ENCODE assay signal across 8 cellular contexts in the genomic region with DNA sequence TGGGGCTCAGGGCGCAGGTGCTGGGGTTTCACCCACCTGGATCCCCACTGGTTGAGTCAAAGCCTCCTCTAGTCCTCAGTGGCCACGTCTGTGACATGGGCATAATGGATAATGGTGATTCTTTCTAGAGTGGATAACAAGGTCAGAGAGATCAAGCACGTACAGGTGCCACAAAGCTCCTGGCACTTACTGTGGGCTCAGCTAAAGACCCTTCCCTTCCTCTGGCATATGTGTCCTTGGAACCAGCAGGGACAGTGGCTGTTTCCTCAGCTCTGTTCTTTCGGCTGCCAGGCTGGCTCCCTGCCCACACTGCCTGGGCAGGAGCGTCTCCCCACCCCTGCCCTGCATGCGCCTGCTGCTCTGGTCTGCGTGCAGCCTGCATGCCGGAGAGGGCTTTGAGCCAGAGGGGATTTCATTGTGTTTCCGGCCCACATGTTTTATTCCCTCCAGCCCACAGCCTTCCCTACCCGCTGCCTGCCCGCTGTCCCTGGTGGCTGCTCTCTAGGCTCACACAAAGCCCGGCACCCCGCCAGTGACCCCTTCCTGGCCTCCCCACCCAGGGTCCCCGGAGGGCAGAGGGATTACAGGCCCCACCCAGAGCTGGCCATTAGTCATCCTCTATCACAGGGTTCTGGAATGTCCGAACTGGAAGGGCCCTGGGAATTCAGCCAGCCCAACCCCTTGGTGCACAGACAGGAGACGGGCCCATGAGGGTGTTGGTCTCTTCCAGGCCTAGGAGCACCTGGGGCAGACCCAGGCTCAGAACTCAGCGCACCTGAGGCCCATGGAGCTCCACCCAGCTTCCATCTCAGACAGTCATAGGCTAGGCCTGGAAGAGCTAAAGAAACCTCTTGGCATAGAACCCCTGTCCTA. TPM values are rescaled to one million over a fixed set of nuclear protein-coding genes. Genes with fewer than 3 reads are reported as not detected.
DNase-seq lines count a peak whose midpoint lies in the region; ATAC-seq and TF ChIP-seq lines count a peak whose summit lies in the region.

No MANE protein-coding gene starts in this region.

- WGBS in gastroesophageal sphincter (ENCODE audit: low coverage in 1 of 2), 2 donors = 0% methylated on average over 4 of the region's 17 CpGs; no CpG with 5 or more reads in 1 of the 2 donors

- peaks cover 9% of the 10 kb centered on the region for H3K36me3 Mint-ChIP-seq in progenitor cell of endocrine pancreas (ENCODE audit: insufficient read depth)
- peaks cover 15 to 23% of the 10 kb centered on the region in 2 donors for H3K36me3 Mint-ChIP-seq in stimulated activated naive B cell treated with anti-CD40 and anti-IgM and Interleukin-4, amounts not matched to agents 10 μg/mL and 1 μg/mL and 100 μg/mL, for 72 hours
- H3K36me3 Mint-ChIP-seq in activated naive CD4-positive, alpha-beta T cell treated with anti-CD3 and anti-CD28 coated beads, Interleukin-2, amount 50 U/mL, for 72 hours = no peaks in the 10 kb centered on the region

- in situ Hi-C loops in SK-MEL-5 (cut with HindIII; ENCODE audit: low pct_unique_long_range_greater_than_20kb, low sequenced_read_pairs) = no loop called here

- TF ChIP-seq EP300 in gastroesophageal sphincter (IDR thresholded peaks at IDR 0.05) = no peak

- TF ChIP-seq CTCF in gastroesophageal sphincter (IDR thresholded peaks at IDR 0.05) (peak in 3 of 4 experiments; percentile 23 to 38 (median 30)), progenitor cell of endocrine pancreas (IDR thresholded peaks at IDR 0.05; ENCODE audit: unreplicated experiment) (no peak)

- TF ChIP-seq POLR2A in gastroesophageal sphincter (IDR thresholded peaks at IDR 0.05) = no peak

- no peaks in the 10 kb centered on the region for H3K27me3 ChIP-seq in gastroesophageal sphincter

- H3K4me3 Mint-ChIP-seq in progenitor cell of endocrine pancreas (ENCODE audit: low read depth) = no peak overlapping the region
- H3K4me3 Mint-ChIP-seq in stimulated activated naive B cell treated with anti-CD40 and anti-IgM and Interleukin-4, amounts not matched to agents 10 μg/mL and 1 μg/mL and 100 μg/mL, for 72 hours = no peak overlapping the region

- peak overlapping the region; percentile 75 to 96 (median 90) for H3K27ac ChIP-seq in gastroesophageal sphincter

- no peaks in the 10 kb centered on the region for H3K27me3 Mint-ChIP-seq in progenitor cell of endocrine pancreas
- H3K27me3 Mint-ChIP-seq in stimulated activated naive B cell treated with anti-CD40 and anti-IgM and Interleukin-4, amounts not matched to agents 10 μg/mL and 1 μg/mL and 100 μg/mL, for 72 hours = no peaks in the 10 kb centered on the region

- no peaks in the 10 kb centered on the region for H3K9me3 ChIP-seq in gastroesophageal sphincter

- no peak overlapping the region for H3K4me3 ChIP-seq in gastroesophageal sphincter

- peak overlapping the region; percentile 93 for H3K27ac Mint-ChIP-seq in progenitor cell of endocrine pancreas
- no peak overlapping the region for H3K27ac Mint-ChIP-seq in stimulated activated naive B cell treated with anti-CD40 and anti-IgM and Interleukin-4, amounts not matched to agents 10 μg/mL and 1 μg/mL and 100 μg/mL, for 72 hours
- H3K27ac Mint-ChIP-seq in activated naive CD4-positive, alpha-beta T cell treated with anti-CD3 and anti-CD28 coated beads, Interleukin-2, amount 50 U/mL, for 72 hours = no peak overlapping the region

- peak; percentile 90 for ATAC-seq in gastroesophageal sphincter
- ATAC-seq in stimulated activated naive B cell treated with anti-CD40 and anti-IgM and Interleukin-4, amounts not matched to agents 10 μg/mL and 1 μg/mL and 100 μg/mL, for 72 hours (replicated peaks) = no peak
- ATAC-seq in activated naive CD4-positive, alpha-beta T cell treated with anti-CD3 and anti-CD28 coated beads, Interleukin-2, amount 50 U/mL, for 72 hours = no peak

- peaks cover 0 to 39% of the 10 kb centered on the region in 2 donors for H3K36me3 ChIP-seq in gastroesophageal sphincter

- peaks cover 12 to 77% (median 62%) of the 10 kb centered on the region in 3 donors for H3K4me1 ChIP-seq in gastroesophageal sphincter

- DNase-seq in Daoy (ENCODE audit: low read depth) (peak; percentile 97), SK-MEL-5 (ENCODE audit: low read depth, low spot score) (peak; percentile 92), progenitor cell of endocrine pancreas (ENCODE audit: low spot score, unreplicated experiment) (peak; percentile 42), GF-D8 (lab: John Stamatoyannopoulos, UW) (no peak), NCI-H526 treated with DMSO at 0.1 percent for 48 hours (lab: John Stamatoyannopoulos, UW) (no peak)
- DNase-seq in stimulated activated naive B cell treated with anti-CD40 and anti-IgM and Interleukin-4, amounts not matched to agents 10 μg/mL and 1 μg/mL and 100 μg/mL, for 72 hours = no peak
- no peak for DNase-seq in activated naive CD4-positive, alpha-beta T cell treated with anti-CD3 and anti-CD28 coated beads, Interleukin-2, amount 50 U/mL, for 72 hours (ENCODE audit: low spot score in 2 of 2)

- peaks cover 34% of the 10 kb centered on the region for H3K4me1 Mint-ChIP-seq in progenitor cell of endocrine pancreas (ENCODE audit: low read depth)
- peaks cover 12 to 25% of the 10 kb centered on the region in 2 donors for H3K4me1 Mint-ChIP-seq in stimulated activated naive B cell treated with anti-CD40 and anti-IgM and Interleukin-4, amounts not matched to agents 10 μg/mL and 1 μg/mL and 100 μg/mL, for 72 hours

- no peaks in the 10 kb centered on the region for H3K9me3 Mint-ChIP-seq in progenitor cell of endocrine pancreas (ENCODE audit: low read depth)
- no peaks in the 10 kb centered on the region for H3K9me3 Mint-ChIP-seq in stimulated activated naive B cell treated with anti-CD40 and anti-IgM and Interleukin-4, amounts not matched to agents 10 μg/mL and 1 μg/mL and 100 μg/mL, for 72 hours
- no peaks in the 10 kb centered on the region for H3K9me3 Mint-ChIP-seq in activated naive CD4-positive, alpha-beta T cell treated with anti-CD3 and anti-CD28 coated beads, Interleukin-2, amount 50 U/mL, for 72 hours

RNA-seq across cellular contexts. Expression of a gene that starts 55.3 kb away (rescaled TPM):
- 44.5 and 44.9 TPM in 2 replicates for total RNA-seq in Daoy (2014; rRNA removed; shearing (Covaris generic))
- 29.3 and 32.5 TPM in 2 replicates for total RNA-seq in SK-MEL-5 (2014; rRNA removed; shearing (Covaris generic))
- 23.6 and 24.7 TPM in 2 replicates for polyA plus RNA-seq in SK-MEL-5 (2015; cell fraction: cytosol; rRNA removed)
- polyA plus RNA-seq in SK-MEL-5 (2015; cell fraction: nucleus; rRNA removed) = 18.8 and 24.5 TPM in 2 replicates
- total RNA-seq in gastroesophageal sphincter = 10 to 100 TPM in 3 of 4 donors, 1 to 10 TPM in 1; 8.0 to 21.0 (median 15.7) TPM
- total RNA-seq in progenitor cell of endocrine pancreas = 20.2 and 28.1 TPM in 2 replicates
- total RNA-seq in activated naive CD4-positive, alpha-beta T cell treated with anti-CD3 and anti-CD28 coated beads, Interleukin-2, amount 50 U/mL, for 72 hours = 10 to 100 TPM in 1 of 2 donors, 1 to 10 TPM in 1; 7.5 to 20.7 TPM

RNA-seq across cellular contexts. Expression of a gene that starts 55.6 kb away (rescaled TPM):
- 42.9 and 45.3 TPM in 2 replicates for total RNA-seq in Daoy (2014; rRNA removed; shearing (Covaris generic))
- 22.4 and 25.6 TPM in 2 replicates for total RNA-seq in SK-MEL-5 (2014; rRNA removed; shearing (Covaris generic))
- 55.2 and 56.9 TPM in 2 replicates for polyA plus RNA-seq in SK-MEL-5 (2015; cell fraction: cytosol; rRNA removed)
- 39.7 and 54.7 TPM in 2 replicates for polyA plus RNA-seq in SK-MEL-5 (2015; cell fraction: nucleus; rRNA removed)
- total RNA-seq in gastroesophageal sphincter = 100 to 1,000 TPM; 128 to 234 (median 137) TPM
- 73.0 and 78.7 TPM in 2 replicates for total RNA-seq in progenitor cell of endocrine pancreas
- total RNA-seq in activated naive CD4-positive, alpha-beta T cell treated with anti-CD3 and anti-CD28 coated beads, Interleukin-2, amount 50 U/mL, for 72 hours = 10 to 100 TPM; 17.4 to 26.0 TPM

Comparison
In these comparisons a context has a peak if more than half of its experiments do, and no peak if none do; other contexts are left out.
1. DNase-seq: peak in Daoy (single experiment), SK-MEL-5 (single experiment) and progenitor cell of endocrine pancreas (single experiment); none in GF-D8 (single experiment), stimulated activated naive B cell treated with anti-CD40 and anti-IgM and Interleukin-4, amounts not matched to agents 10 μg/mL and 1 μg/mL and 100 μg/mL, for 72 hours (single experiment), activated naive CD4-positive, alpha-beta T cell treated with anti-CD3 and anti-CD28 coated beads, Interleukin-2, amount 50 U/mL, for 72 hours (0 of 2) and NCI-H526 treated with DMSO at 0.1 percent for 48 hours (single experiment).